In genomic region chr1:151401125-151401788, GRCh38 we compare ENCODE assay signal across 13 cellular contexts. TPM values are rescaled to one million over a fixed set of nuclear protein-coding genes. Genes with fewer than 3 reads are reported as not detected.
DNase-seq lines count a peak whose midpoint lies in the region; ATAC-seq and TF ChIP-seq lines count a peak whose summit lies in the region.
"Had no signal": no experiment of that assay in that cellular context is flagged by ENCODE, and none has a peak within 500 bp of the region (broad histone marks: within the 10 kb centered on the region; RNA-seq: fewer than 3 reads in every experiment).

No MANE protein-coding gene starts in this region.

- WGBS in hepatocyte (ENCODE audit: low lambda C conversion rate, missing lambda C conversion rate) = 95% methylated on average over 13 of the region's 13 CpGs

- peaks cover 19% of the 10 kb centered on the region for H3K79me2 ChIP-seq in hepatocyte

- peak overlapping the region; percentile 97 for H3K4me3 Mint-ChIP-seq in type B pancreatic cell

- H3K27ac ChIP-seq in left ventricle myocardium inferior (replicated peaks) (peak overlapping the region; percentile 84), hepatocyte (peak overlapping the region; percentile 41)

- H3K4me1 ChIP-seq in left ventricle myocardium inferior (peaks cover 31% of the 10 kb centered on the region), hepatocyte (ENCODE audit: insufficient read depth) (peaks cover 10% of the 10 kb centered on the region)

- DNase-seq in left ventricle myocardium inferior (no peak), Right ventricle myocardium inferior (ENCODE audit: missing footprints) (no peak), hepatocyte (ENCODE audit: low spot score) (no peak), type B pancreatic cell (ENCODE audit: extremely low spot score, unreplicated experiment) (no peak), hippocampal formation (lab: John Stamatoyannopoulos, UW) (no peak)
- DNase-seq: activated effector memory CD4-positive, alpha-beta T cell treated with anti-CD3 and anti-CD28 coated beads, Interleukin-2, amount 50 U/mL, for 16 hours; COR-L47; NCI-H1048; SIG-M5; stimulated activated CD4-positive, alpha-beta T cell treated with anti-CD3 and anti-CD28 coated beads, Interleukin-4, amount 100 ng/mL, for 1 hour had no signal

- peak overlapping the region; percentile 98 for H3K4me2 ChIP-seq in hepatocyte

- H4K20me1 ChIP-seq in hepatocyte (ENCODE audit: insufficient read depth, poor library complexity, severe bottlenecking) = no peaks in the 10 kb centered on the region

- ATAC-seq in Right ventricle myocardium inferior (no peak), HG03108 (IDR thresholded peaks at IDR 0.05; ENCODE audit: unreplicated experiment) (no peak), GM19351 (IDR thresholded peaks at IDR 0.05; ENCODE audit: unreplicated experiment) (no peak)

- peaks cover 31% of the 10 kb centered on the region for H3K36me3 Mint-ChIP-seq in type B pancreatic cell

- intact Hi-C loops in left ventricle myocardium inferior (cut with micrococcal nuclease) (no loop called here), Right ventricle myocardium inferior (cut with DNase I) (no loop called here)

- no peaks in the 10 kb centered on the region for H3K27me3 ChIP-seq in left ventricle myocardium inferior (ENCODE audit: low read depth)
- no peaks in the 10 kb centered on the region for H3K27me3 ChIP-seq in hepatocyte

- H3K36me3 ChIP-seq in left ventricle myocardium inferior (peaks cover 57% of the 10 kb centered on the region), hepatocyte (replicated peaks; ENCODE audit: insufficient read depth, low read depth) (peaks cover 6% of the 10 kb centered on the region)

- no peak for TF ChIP-seq CTCF in left ventricle myocardium inferior (IDR thresholded peaks at IDR 0.05; ENCODE audit: borderline replicate concordance)
- TF ChIP-seq CTCF in WI38 (IDR thresholded peaks at IDR 0.05; ENCODE audit: low read depth, low read length) = no peak
- no peak for TF ChIP-seq CTCF in hepatocyte (IDR thresholded peaks at IDR 0.05; ENCODE audit: poor library complexity)
- no peak for TF ChIP-seq CTCF in type B pancreatic cell (conservative IDR thresholded peaks at IDR 0.05)

- H3K4me3 ChIP-seq in left ventricle myocardium inferior (peak overlapping the region; percentile 95), WI38 (ENCODE audit: low read depth, low read length) (0 out of 2 replicates have a peak overlapping the region, but pooled peaks have one; percentile 7), hepatocyte (no peak overlapping the region)

- H3K27me3 Mint-ChIP-seq in type B pancreatic cell = peaks cover 3% of the 10 kb centered on the region

- no peaks in the 10 kb centered on the region for H3K9me3 ChIP-seq in left ventricle myocardium inferior (replicated peaks)
- H3K9me3 ChIP-seq in hepatocyte (ENCODE audit: low read depth) = no peaks in the 10 kb centered on the region

- H3K27ac Mint-ChIP-seq in type B pancreatic cell = peak overlapping the region; percentile 97

- H3K9me3 Mint-ChIP-seq in type B pancreatic cell = peaks cover 4% of the 10 kb centered on the region

- H2AFZ ChIP-seq in hepatocyte = no peak overlapping the region

- H3K4me1 Mint-ChIP-seq in type B pancreatic cell (ENCODE audit: unreplicated experiment) = peaks cover 20% of the 10 kb centered on the region

- H3K9me2 ChIP-seq in hepatocyte (replicated peaks; ENCODE audit: insufficient read depth) = no peaks in the 10 kb centered on the region

RNA-seq across cellular contexts. Expression of gene PSMB4, which starts 1.9 kb away (rescaled TPM):
- 186 TPM for total RNA-seq in left ventricle myocardium inferior
- total RNA-seq in Right ventricle myocardium inferior = 185 TPM
- 240 and 275 TPM in 2 replicates for total RNA-seq in hepatocyte
- 71.4 and 96.3 TPM in 2 replicates for polyA plus RNA-seq in hepatocyte
- 241 and 243 TPM in 2 replicates for total RNA-seq in type B pancreatic cell (ENCODE audit: low replicate concordance)

RNA-seq across cellular contexts. Expression of gene SELENBP1, which starts 28.8 kb away (rescaled TPM):
- total RNA-seq in left ventricle myocardium inferior = 66.3 TPM
- 129 TPM for total RNA-seq in Right ventricle myocardium inferior
- total RNA-seq in hepatocyte = 49.1 and 63.9 TPM in 2 replicates
- polyA plus RNA-seq in hepatocyte = 86.4 and 101 TPM in 2 replicates
- 20.5 and 39.2 TPM in 2 replicates for total RNA-seq in type B pancreatic cell (ENCODE audit: low replicate concordance)

RNA-seq across cellular contexts. Expression of gene RFX5, which starts 54.2 kb away (rescaled TPM):
- total RNA-seq in left ventricle myocardium inferior (21.0 TPM), Right ventricle myocardium inferior (16.5 TPM), hepatocyte (43.0 and 48.8 TPM in 2 replicates), type B pancreatic cell (ENCODE audit: low replicate concordance) (27.3 and 66.5 TPM in 2 replicates)
- polyA plus RNA-seq in hepatocyte = 14.1 and 18.0 TPM in 2 replicates

RNA-seq across cellular contexts. Expression of gene POGZ, which starts 58.0 kb away (rescaled TPM):
- total RNA-seq in left ventricle myocardium inferior (37.3 TPM), Right ventricle myocardium inferior (37.7 TPM), hepatocyte (36.3 and 37.0 TPM in 2 replicates), type B pancreatic cell (ENCODE audit: low replicate concordance) (73.1 and 126 TPM in 2 replicates)
- 12.9 and 16.2 TPM in 2 replicates for polyA plus RNA-seq in hepatocyte
